In the genomic region with DNA sequence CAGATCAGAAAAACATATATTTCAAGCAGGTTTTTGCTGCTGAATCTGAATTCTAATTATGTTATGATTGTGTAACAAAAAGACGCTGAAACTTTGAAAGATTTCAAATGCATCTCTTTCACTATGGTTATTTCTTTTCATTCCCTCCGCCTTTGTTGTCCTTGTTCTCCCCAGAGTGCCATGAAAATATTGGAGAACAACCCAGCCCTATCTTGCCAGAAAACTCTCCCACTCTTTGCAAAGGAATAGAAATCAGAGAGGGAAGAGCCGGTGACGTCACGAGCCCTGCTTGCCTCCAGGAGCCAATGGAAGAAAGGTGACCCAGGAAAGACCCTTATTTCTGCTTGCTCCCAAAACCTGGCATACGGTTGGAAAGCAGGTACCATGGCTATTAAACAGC, we compare ENCODE assay signal across 17 cellular contexts. TPM values are rescaled to one million over a fixed set of nuclear protein-coding genes. Genes with fewer than 3 reads are reported as not detected.
"Had no signal": no experiment of that assay in that cellular context is flagged by ENCODE, and none has a peak within 500 bp of the region (broad histone marks: within the 10 kb centered on the region; RNA-seq: fewer than 3 reads in every experiment).

No MANE protein-coding gene starts in this region.

- H3K27ac Mint-ChIP-seq: activated CD4-positive, alpha-beta memory T cell treated with anti-CD3 and anti-CD28 coated beads, Interleukin-2, amount 10 ng/mL, durations not matched to agents 7 days and 5 days; activated CD4-positive, alpha-beta T cell treated with anti-CD3 and anti-CD28 coated beads for 36 hours; activated naive CD8-positive, alpha-beta T cell treated with anti-CD3 and anti-CD28 coated beads for 36 hours; activated T-cell treated with anti-CD3 and anti-CD28 coated beads, Interleukin-2, amount 50 U/mL, for 72 hours had no signal

- ATAC-seq: activated T-cell treated with anti-CD3 and anti-CD28 coated beads, Interleukin-2, amount 50 U/mL, for 72 hours had no signal

- H3K4me3 Mint-ChIP-seq: activated CD4-positive, alpha-beta memory T cell treated with anti-CD3 and anti-CD28 coated beads, Interleukin-2, amount 10 ng/mL, durations not matched to agents 7 days and 5 days; activated CD4-positive, alpha-beta T cell treated with anti-CD3 and anti-CD28 coated beads for 36 hours; activated naive CD8-positive, alpha-beta T cell treated with anti-CD3 and anti-CD28 coated beads for 36 hours; activated T-cell treated with anti-CD3 and anti-CD28 coated beads, Interleukin-2, amount 50 U/mL, for 72 hours had no signal

- H3K36me3 ChIP-seq: esophagus squamous epithelium, sigmoid colon had no signal

- FAIRE-seq: kidney had no signal

- H3K36me3 Mint-ChIP-seq: activated naive CD8-positive, alpha-beta T cell treated with anti-CD3 and anti-CD28 coated beads for 36 hours had no signal

- H3K9me3 ChIP-seq: esophagus squamous epithelium, sigmoid colon had no signal

- DNase-seq: activated CD4-positive, alpha-beta memory T cell treated with anti-CD3 and anti-CD28 coated beads, Interleukin-2, amount 10 ng/mL, durations not matched to agents 7 days and 5 days; activated CD4-positive, alpha-beta T cell treated with anti-CD3 and anti-CD28 coated beads for 36 hours; activated gamma-delta T cell treated with Interleukin-2 at 50 U/mL for 16 hours; activated naive CD8-positive, alpha-beta T cell treated with anti-CD3 and anti-CD28 coated beads for 36 hours; activated T-cell treated with anti-CD3 and anti-CD28 coated beads, Interleukin-2, amount 50 U/mL, for 72 hours; esophagus squamous epithelium; kidney; sigmoid colon; stimulated activated CD4-positive, alpha-beta T cell treated with anti-CD3 and anti-CD28 coated beads, Interleukin-12 subunit alpha, Interleukin-12 subunit beta, amount 100 ng/mL, for 4 hours; stimulated activated naive CD4-positive, alpha-beta T cell; T-helper 9 cell had no signal

- H3K9me3 Mint-ChIP-seq: activated CD4-positive, alpha-beta memory T cell treated with anti-CD3 and anti-CD28 coated beads, Interleukin-2, amount 10 ng/mL, durations not matched to agents 7 days and 5 days; activated naive CD8-positive, alpha-beta T cell treated with anti-CD3 and anti-CD28 coated beads for 36 hours; activated T-cell treated with anti-CD3 and anti-CD28 coated beads, Interleukin-2, amount 50 U/mL, for 72 hours had no signal

- H3K27ac ChIP-seq: dorsolateral prefrontal cortex, VCaP had no signal

RNA-seq across cellular contexts. Expression of gene GFRA1, which starts 3.4 kb away (rescaled TPM):
- total RNA-seq: activated CD4-positive, alpha-beta memory T cell treated with anti-CD3 and anti-CD28 coated beads, Interleukin-2, amount 10 ng/mL, durations not matched to agents 7 days and 5 days; activated naive CD8-positive, alpha-beta T cell treated with anti-CD3 and anti-CD28 coated beads for 36 hours; activated T-cell treated with anti-CD3 and anti-CD28 coated beads, Interleukin-2, amount 50 U/mL, for 72 hours had no signal

RNA-seq across cellular contexts. Expression of gene CCDC172, which starts 54.6 kb away (rescaled TPM):
- total RNA-seq: activated CD4-positive, alpha-beta memory T cell treated with anti-CD3 and anti-CD28 coated beads, Interleukin-2, amount 10 ng/mL, durations not matched to agents 7 days and 5 days; activated CD4-positive, alpha-beta T cell treated with anti-CD3 and anti-CD28 coated beads for 36 hours; activated naive CD8-positive, alpha-beta T cell treated with anti-CD3 and anti-CD28 coated beads for 36 hours; activated T-cell treated with anti-CD3 and anti-CD28 coated beads, Interleukin-2, amount 50 U/mL, for 72 hours; dorsolateral prefrontal cortex; esophagus squamous epithelium; kidney; lower leg skin; myocyte; sigmoid colon; temporal lobe; urinary bladder had no signal
- polyA plus RNA-seq: sigmoid colon, urinary bladder had no signal
